In the genomic region with DNA sequence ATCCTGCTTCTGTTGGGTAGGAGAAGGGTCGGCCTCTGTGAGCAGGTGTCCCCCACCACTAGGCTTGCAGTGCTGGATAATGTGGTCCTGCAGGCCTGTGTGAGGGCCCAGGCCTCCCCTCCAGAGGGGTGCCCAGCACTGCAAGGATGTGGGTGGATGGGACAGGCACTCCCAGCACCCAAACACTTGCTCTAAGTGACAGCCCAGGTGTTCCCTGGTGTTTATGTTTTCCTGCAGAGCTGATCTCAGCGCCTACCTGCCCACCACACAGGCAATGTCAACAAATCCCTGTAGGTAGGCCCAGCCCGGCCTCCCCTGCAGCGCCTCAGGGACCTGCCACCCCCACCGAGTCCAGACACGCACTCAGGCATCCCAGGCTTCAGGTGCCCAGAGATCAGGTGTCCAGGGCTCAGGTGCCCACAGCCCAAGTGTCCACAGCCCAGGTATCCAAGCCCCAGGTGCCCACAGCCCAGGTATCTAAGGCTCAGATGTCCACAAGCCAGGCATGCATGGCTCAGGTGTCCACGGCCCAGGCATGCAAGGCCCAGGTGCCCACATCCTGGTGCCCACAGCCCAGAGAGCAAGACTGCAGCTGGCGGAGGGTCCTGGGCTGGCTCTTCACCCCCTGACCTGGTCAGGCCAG, we compare ENCODE assay signal across 11 cellular contexts. TPM values are rescaled to one million over a fixed set of nuclear protein-coding genes. Genes with fewer than 3 reads are reported as not detected.
DNase-seq lines count a peak whose midpoint lies in the region; ATAC-seq and TF ChIP-seq lines count a peak whose summit lies in the region.
"Had no signal": no experiment of that assay in that cellular context is flagged by ENCODE, and none has a peak within 500 bp of the region (broad histone marks: within the 10 kb centered on the region; RNA-seq: fewer than 3 reads in every experiment).

No MANE protein-coding gene starts in this region.

- H3K9me3 Mint-ChIP-seq in activated naive CD8-positive, alpha-beta T cell treated with anti-CD3 and anti-CD28 coated beads, Interleukin-2, amount 10 ng/mL, durations not matched to agents 7 days and 5 days: no peaks in the 10 kb centered on the region
- H3K9me3 Mint-ChIP-seq in activated naive CD8-positive, alpha-beta T cell treated with anti-CD3 and anti-CD28 coated beads for 36 hours: no peaks in the 10 kb centered on the region
- no peaks in the 10 kb centered on the region for H3K9me3 Mint-ChIP-seq in activated CD4-positive, alpha-beta memory T cell treated with anti-CD3 and anti-CD28 coated beads for 36 hours

- H3K27me3 ChIP-seq in lung (ENCODE audit: control insufficient read depth, insufficient read depth) (no peaks in the 10 kb centered on the region), upper lobe of left lung (peaks cover 0 to 6% (median 1%) of the 10 kb centered on the region in 4 donors)
- H3K27me3 ChIP-seq: pancreas had no signal

- POLR2A ChIA-PET in activated naive CD8-positive, alpha-beta T cell treated with anti-CD3 and anti-CD28 coated beads, Interleukin-2, amount 10 ng/mL, durations not matched to agents 7 days and 5 days (lab: Charles Lee): interaction anchor here (0.5 kb wide), 1 partner anchor 161 kb away, joined by 3 read pairs; no protein-coding TSS in a partner anchor
- POLR2A ChIA-PET in activated CD4-positive, alpha-beta memory T cell treated with anti-CD3 and anti-CD28 coated beads for 36 hours (lab: Charles Lee): no interaction called here

- CTCF ChIA-PET in activated CD4-positive, alpha-beta memory T cell treated with anti-CD3 and anti-CD28 coated beads for 36 hours (lab: Charles Lee): no interaction called here

- H3K27ac ChIP-seq in lung (ENCODE audit: low read depth in 1 of 2, low read length in 1 of 2): no peak overlapping the region
- H3K27ac ChIP-seq in upper lobe of left lung: peak overlapping the region in 3 of 4 donors; percentile 39 to 80 (median 78)
- H3K27ac ChIP-seq: pancreas had no signal

- H3K4me3 ChIP-seq in lung (no peak overlapping the region), upper lobe of left lung (no peak overlapping the region)
- H3K4me3 ChIP-seq: pancreas had no signal

- peaks cover 9% of the 10 kb centered on the region for H3K4me1 Mint-ChIP-seq in activated naive CD8-positive, alpha-beta T cell treated with anti-CD3 and anti-CD28 coated beads, Interleukin-2, amount 10 ng/mL, durations not matched to agents 7 days and 5 days
- peaks cover 9% of the 10 kb centered on the region for H3K4me1 Mint-ChIP-seq in activated naive CD8-positive, alpha-beta T cell treated with anti-CD3 and anti-CD28 coated beads for 36 hours
- H3K4me1 Mint-ChIP-seq in activated CD4-positive, alpha-beta memory T cell treated with anti-CD3 and anti-CD28 coated beads for 36 hours (ENCODE audit: low read depth): peaks cover 20% of the 10 kb centered on the region

- H3K36me3 Mint-ChIP-seq in activated naive CD8-positive, alpha-beta T cell treated with anti-CD3 and anti-CD28 coated beads, Interleukin-2, amount 10 ng/mL, durations not matched to agents 7 days and 5 days: no peaks in the 10 kb centered on the region
- H3K36me3 Mint-ChIP-seq in activated naive CD8-positive, alpha-beta T cell treated with anti-CD3 and anti-CD28 coated beads for 36 hours: no peaks in the 10 kb centered on the region
- no peaks in the 10 kb centered on the region for H3K36me3 Mint-ChIP-seq in activated CD4-positive, alpha-beta memory T cell treated with anti-CD3 and anti-CD28 coated beads for 36 hours

- 89 to 93% methylated on average over 8 of the region's 8 CpGs for WGBS in lung, 2 donors
- WGBS in upper lobe of left lung, 2 donors: 93 to 96% methylated on average over 5 to 8 of the region's 8 CpGs

- H3K4me3 Mint-ChIP-seq in activated naive CD8-positive, alpha-beta T cell treated with anti-CD3 and anti-CD28 coated beads, Interleukin-2, amount 10 ng/mL, durations not matched to agents 7 days and 5 days: no peak overlapping the region
- no peak overlapping the region for H3K4me3 Mint-ChIP-seq in activated naive CD8-positive, alpha-beta T cell treated with anti-CD3 and anti-CD28 coated beads for 36 hours
- H3K4me3 Mint-ChIP-seq in activated CD4-positive, alpha-beta memory T cell treated with anti-CD3 and anti-CD28 coated beads for 36 hours: no peak overlapping the region

- peaks cover 0 to 12% of the 10 kb centered on the region in 2 donors for H3K4me1 ChIP-seq in lung (ENCODE audit: control insufficient read depth in 2 of 2, insufficient read depth in 2 of 2, low read length in 2 of 2)
- peaks cover 20 to 25% (median 23%) of the 10 kb centered on the region in 4 donors for H3K4me1 ChIP-seq in upper lobe of left lung
- H3K4me1 ChIP-seq: pancreas had no signal

- H3K36me3 ChIP-seq in lung (ENCODE audit: control insufficient read depth in 2 of 2, insufficient read depth in 2 of 2, low read length in 2 of 2): no peaks in the 10 kb centered on the region
- H3K36me3 ChIP-seq in upper lobe of left lung: no peaks in the 10 kb centered on the region
- H3K36me3 ChIP-seq: pancreas had no signal

- TF ChIP-seq CTCF in lung (IDR thresholded peaks at IDR 0.05; ENCODE audit: control extremely low read depth, extremely low read depth): no peak
- no peak for TF ChIP-seq CTCF in upper lobe of left lung (IDR thresholded peaks at IDR 0.05)

- no peak overlapping the region for H3K27ac Mint-ChIP-seq in activated naive CD8-positive, alpha-beta T cell treated with anti-CD3 and anti-CD28 coated beads, Interleukin-2, amount 10 ng/mL, durations not matched to agents 7 days and 5 days
- no peak overlapping the region for H3K27ac Mint-ChIP-seq in activated naive CD8-positive, alpha-beta T cell treated with anti-CD3 and anti-CD28 coated beads for 36 hours
- peak overlapping the region; percentile 13 for H3K27ac Mint-ChIP-seq in activated CD4-positive, alpha-beta memory T cell treated with anti-CD3 and anti-CD28 coated beads for 36 hours

- no peak for ATAC-seq in activated naive CD8-positive, alpha-beta T cell treated with anti-CD3 and anti-CD28 coated beads, Interleukin-2, amount 10 ng/mL, durations not matched to agents 7 days and 5 days (ENCODE audit: low read depth)
- ATAC-seq in lung (ENCODE audit: insufficient read depth, low FRiP score): no peak
- ATAC-seq in upper lobe of left lung (ENCODE audit: low FRiP score in 2 of 2): no peak
- no peak for ATAC-seq in HG03139 (IDR thresholded peaks at IDR 0.05; ENCODE audit: unreplicated experiment)

- intact Hi-C loops in activated CD4-positive, alpha-beta memory T cell treated with anti-CD3 and anti-CD28 coated beads for 36 hours (cut with micrococcal nuclease): loop anchor here (10.0 kb wide), 1 partner anchor 124 kb away; no protein-coding TSS in a partner anchor

- DNase-seq in activated naive CD8-positive, alpha-beta T cell treated with anti-CD3 and anti-CD28 coated beads, Interleukin-2, amount 10 ng/mL, durations not matched to agents 7 days and 5 days: peak; percentile 24
- no peak for DNase-seq in activated naive CD8-positive, alpha-beta T cell treated with anti-CD3 and anti-CD28 coated beads for 36 hours
- DNase-seq in activated CD4-positive, alpha-beta memory T cell treated with anti-CD3 and anti-CD28 coated beads for 36 hours: peak; percentile 9
- DNase-seq in lung (ENCODE audit: low spot score) (peak; percentile 28), upper lobe of left lung (peak in 1 of 2 donors; percentile 70), NCI-H2081 (lab: John Stamatoyannopoulos, UW) (no peak)
- no peak for DNase-seq in NK-92 treated with Interleukin-12 subunit alpha and Interleukin-12 subunit beta, amount 100 ng/mL, for 24 hours (lab: John Stamatoyannopoulos, UW)
- DNase-seq: EL, NCI-H1694 treated with DMSO at 0.1 percent for 48 hours had no signal

- H3K27me3 Mint-ChIP-seq in activated naive CD8-positive, alpha-beta T cell treated with anti-CD3 and anti-CD28 coated beads, Interleukin-2, amount 10 ng/mL, durations not matched to agents 7 days and 5 days: no peaks in the 10 kb centered on the region
- H3K27me3 Mint-ChIP-seq in activated naive CD8-positive, alpha-beta T cell treated with anti-CD3 and anti-CD28 coated beads for 36 hours: no peaks in the 10 kb centered on the region
- H3K27me3 Mint-ChIP-seq in activated CD4-positive, alpha-beta memory T cell treated with anti-CD3 and anti-CD28 coated beads for 36 hours: no peaks in the 10 kb centered on the region

- no peak for TF ChIP-seq EP300 in upper lobe of left lung (IDR thresholded peaks at IDR 0.05)

- no peak for TF ChIP-seq POLR2A in upper lobe of left lung (IDR thresholded peaks at IDR 0.05)

- no peaks in the 10 kb centered on the region for H3K9me3 ChIP-seq in lung (ENCODE audit: control insufficient read depth in 2 of 2, insufficient read depth in 1 of 2, low read length in 1 of 2)
- no peaks in the 10 kb centered on the region for H3K9me3 ChIP-seq in upper lobe of left lung
- H3K9me3 ChIP-seq: pancreas had no signal

RNA-seq across cellular contexts. Expression of a gene that starts 59.2 kb away (rescaled TPM):
- total RNA-seq in activated naive CD8-positive, alpha-beta T cell treated with anti-CD3 and anti-CD28 coated beads, Interleukin-2, amount 10 ng/mL, durations not matched to agents 7 days and 5 days: under 1 TPM; 0.08 to 0.09 TPM
- not detected for total RNA-seq in activated naive CD8-positive, alpha-beta T cell treated with anti-CD3 and anti-CD28 coated beads for 36 hours
- under 1 TPM; 0.07 to 0.12 TPM for total RNA-seq in activated CD4-positive, alpha-beta memory T cell treated with anti-CD3 and anti-CD28 coated beads for 36 hours
- 1 to 10 TPM; 5.5 to 8.6 TPM for total RNA-seq in lung
- 1 to 10 TPM; 2.6 to 4.3 TPM for polyA plus RNA-seq in lung
- 10 to 100 TPM in 4 of 6 donors, 1 to 10 TPM in 2; 4.2 to 15.5 (median 10.9) TPM for total RNA-seq in upper lobe of left lung

Comparison
In these comparisons a context has a peak if more than half of its experiments do, and no peak if none do; other contexts are left out.
1. DNase-seq: peak in activated naive CD8-positive, alpha-beta T cell treated with anti-CD3 and anti-CD28 coated beads, Interleukin-2, amount 10 ng/mL, durations not matched to agents 7 days and 5 days (single experiment), activated CD4-positive, alpha-beta memory T cell treated with anti-CD3 and anti-CD28 coated beads for 36 hours (single experiment) and lung (single experiment); none in activated naive CD8-positive, alpha-beta T cell treated with anti-CD3 and anti-CD28 coated beads for 36 hours (single experiment), NCI-H2081 (0 of 2) and NK-92 treated with Interleukin-12 subunit alpha and Interleukin-12 subunit beta, amount 100 ng/mL, for 24 hours (single experiment).
2. H3K27ac ChIP-seq: peak in upper lobe of left lung (3 of 4); none in lung (0 of 2).
3. RNA of a gene that starts 59.2 kb away (total RNA-seq): 4.2 to 15.5 TPM in upper lobe of left lung and 5.5 to 8.6 TPM in lung; 0.07 to 0.12 TPM in activated CD4-positive, alpha-beta memory T cell treated with anti-CD3 and anti-CD28 coated beads for 36 hours, 0.08 to 0.09 TPM in activated naive CD8-positive, alpha-beta T cell treated with anti-CD3 and anti-CD28 coated beads, Interleukin-2, amount 10 ng/mL, durations not matched to agents 7 days and 5 days and not detected in activated naive CD8-positive, alpha-beta T cell treated with anti-CD3 and anti-CD28 coated beads for 36 hours; every median in the first group is over 4 times any median in the second.